ENCODE assay signal across 8 cellular contexts in the genomic region with DNA sequence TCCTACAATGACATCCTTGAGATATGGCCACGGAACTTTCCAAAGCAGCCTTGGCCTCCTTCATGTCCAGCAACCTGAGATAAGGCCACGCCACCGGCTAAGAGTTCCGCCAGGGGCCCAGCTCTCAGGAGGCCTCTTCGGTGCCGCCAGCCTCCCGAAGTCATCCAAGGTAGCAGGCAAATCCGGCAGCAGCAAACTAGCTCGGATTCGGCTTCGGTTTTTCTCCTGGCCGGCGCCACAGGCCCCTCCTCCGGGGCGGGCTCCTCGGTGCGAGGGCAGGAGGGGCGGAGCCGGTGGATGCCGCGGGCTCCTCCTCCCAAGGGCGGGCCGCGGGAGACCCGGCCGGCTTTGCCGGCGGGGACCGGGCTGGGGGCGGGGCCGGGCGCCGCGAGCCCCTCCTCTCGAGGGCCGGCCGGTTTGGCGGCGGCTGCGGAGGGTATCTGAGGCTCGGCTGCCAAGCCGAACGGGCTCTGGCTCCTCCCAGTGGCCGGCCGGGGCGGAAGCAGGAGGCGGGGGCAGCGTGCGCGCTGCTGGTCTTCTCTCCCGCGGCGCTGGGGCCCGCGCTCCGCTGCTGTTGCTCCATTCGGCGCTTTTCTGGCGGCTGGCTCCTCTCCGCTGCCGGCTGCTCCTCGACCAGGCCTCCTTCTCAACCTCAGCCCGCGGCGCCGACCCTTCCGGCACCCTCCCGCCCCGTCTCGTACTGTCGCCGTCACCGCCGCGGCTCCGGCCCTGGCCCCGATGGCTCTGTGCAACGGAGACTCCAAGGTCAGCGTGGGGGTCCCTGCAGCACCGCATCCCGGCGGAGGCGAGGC.
A peak's percentile ranks its signal among the peaks of the same experiment; 100 is the strongest.
DNase-seq lines count a peak whose midpoint lies in the region; ATAC-seq, FAIRE-seq and TF ChIP-seq lines count a peak whose summit lies in the region.

Gene GMPS, plus strand, starts transcription at position 518 of the 812 bp plus-strand sequence. Its CDS starts 221 bp downstream, at position 739.

- FAIRE-seq in H54 (lab: Jason Lieb, UNC): peak; percentile 64

- no peaks in the 10 kb centered on the region for H3K9me3 Mint-ChIP-seq in nephron
- no peaks in the 10 kb centered on the region for H3K9me3 Mint-ChIP-seq in stimulated activated naive CD8-positive, alpha-beta T cell treated with anti-CD3 and anti-CD28 coated beads, Interleukin-15, Interleukin-2, amounts not matched to agents 100 ng/mL and 50 ng/mL, for 24 hours

- no peaks in the 10 kb centered on the region for H3K36me3 Mint-ChIP-seq in nephron (ENCODE audit: low read depth)
- peaks cover 5% of the 10 kb centered on the region for H3K36me3 Mint-ChIP-seq in stimulated activated naive CD8-positive, alpha-beta T cell treated with anti-CD3 and anti-CD28 coated beads, Interleukin-15, Interleukin-2, amounts not matched to agents 100 ng/mL and 50 ng/mL, for 24 hours (ENCODE audit: low read depth)

- peak; percentile 86 for ATAC-seq in RWPE2 (ENCODE audit: low read depth)

- TF ChIP-seq CTCF in RWPE2 (IDR thresholded peaks at IDR 0.05; ENCODE audit: poor library complexity, severe bottlenecking) (peak; percentile 66), fibroblast of pulmonary artery (IDR thresholded peaks at IDR 0.05; ENCODE audit: low read length, missing control alignments) (no peak), nephron (IDR thresholded peaks at IDR 0.05; ENCODE audit: unreplicated experiment in 3 of 3) (peak; percentile 9 to 54 (median 29))

- H3K27me3 Mint-ChIP-seq in nephron (ENCODE audit: low read depth): no peaks in the 10 kb centered on the region
- H3K27me3 Mint-ChIP-seq in stimulated activated naive CD8-positive, alpha-beta T cell treated with anti-CD3 and anti-CD28 coated beads, Interleukin-15, Interleukin-2, amounts not matched to agents 100 ng/mL and 50 ng/mL, for 24 hours: no peaks in the 10 kb centered on the region

- peak; percentile 77 for TF ChIP-seq POLR2A in H54 (IDR thresholded peaks at IDR 0.05; ENCODE audit: low read depth, low read length)

- no peaks in the 10 kb centered on the region for H3K27me3 ChIP-seq in RWPE2 (ENCODE audit: insufficient read depth, poor library complexity, severe bottlenecking)

- H3K9me3 ChIP-seq in RWPE2 (ENCODE audit: severe bottlenecking): no peaks in the 10 kb centered on the region

- peak; percentile 94 for DNase-seq in ELR (ENCODE audit: low read depth)
- peak; percentile 81 for DNase-seq in H54 (ENCODE audit: insufficient read length, low spot score)
- peak; percentile 92 for DNase-seq in LoVo (ENCODE audit: low spot score)
- peak; percentile 89 for DNase-seq in RWPE2 (ENCODE audit: low spot score)
- DNase-seq in activated T-helper 9 cell treated with anti-CD3 and anti-CD28 coated beads, Interleukin-2, amount 50 U/mL, for 16 hours (ENCODE audit: low read depth): peak; percentile 93
- peak; percentile 93 for DNase-seq in fibroblast of pulmonary artery (ENCODE audit: low read depth)

- H3K27ac Mint-ChIP-seq in nephron: peak within 1 kb of the TSS; percentile 90 to 99 (median 98)
- H3K27ac Mint-ChIP-seq in stimulated activated naive CD8-positive, alpha-beta T cell treated with anti-CD3 and anti-CD28 coated beads, Interleukin-15, Interleukin-2, amounts not matched to agents 100 ng/mL and 50 ng/mL, for 24 hours: peak within 1 kb of the TSS; percentile 92

- peaks cover 20% of the 10 kb centered on the region for H3K4me1 Mint-ChIP-seq in nephron
- H3K4me1 Mint-ChIP-seq in stimulated activated naive CD8-positive, alpha-beta T cell treated with anti-CD3 and anti-CD28 coated beads, Interleukin-15, Interleukin-2, amounts not matched to agents 100 ng/mL and 50 ng/mL, for 24 hours (ENCODE audit: low read depth): peaks cover 34% of the 10 kb centered on the region

- H3K4me1 ChIP-seq in RWPE2 (ENCODE audit: insufficient read depth, poor library complexity, severe bottlenecking): peaks cover 9% of the 10 kb centered on the region

- H3K4me3 Mint-ChIP-seq in nephron: peak within 1 kb of the TSS; percentile 93 to 99 (median 98)
- peak within 1 kb of the TSS; percentile 96 for H3K4me3 Mint-ChIP-seq in stimulated activated naive CD8-positive, alpha-beta T cell treated with anti-CD3 and anti-CD28 coated beads, Interleukin-15, Interleukin-2, amounts not matched to agents 100 ng/mL and 50 ng/mL, for 24 hours

- H3K4me3 ChIP-seq in RWPE2 (ENCODE audit: severe bottlenecking): peak within 1 kb of the TSS; percentile 96
- H3K4me3 ChIP-seq in fibroblast of pulmonary artery (replicated peaks; ENCODE audit: low read depth, low read length): peak within 1 kb of the TSS; percentile 86

- H3K36me3 ChIP-seq in RWPE2 (ENCODE audit: low read depth): peaks cover 11% of the 10 kb centered on the region

- peak within 1 kb of the TSS; percentile 80 for H3K27ac ChIP-seq in RWPE2 (ENCODE audit: poor library complexity, severe bottlenecking)

Comparison
In these comparisons a context has a peak if more than half of its experiments do, and no peak if none do; other contexts are left out.
1. Peak in every context shown above with its lines: DNase-seq, ATAC-seq, H3K4me3 ChIP-seq and H3K27ac ChIP-seq.